7 cellular contexts compared by ENCODE assay signal in genomic region chr1:88514544-88514943, GRCh38.
"Had no signal": no experiment of that assay in that cellular context is flagged by ENCODE, and none has a peak within 500 bp of the region (broad histone marks: within the 10 kb centered on the region; RNA-seq: fewer than 3 reads in every experiment).

No MANE protein-coding gene starts in this region.

- H3K27ac ChIP-seq: HL-60, KMS-11 had no signal

- H3K4me2 ChIP-seq: KMS-11 had no signal

- H3K9ac ChIP-seq: KMS-11 had no signal

- DNase-seq: IMR-90, KBM-7, KG1 had no signal

- ATAC-seq: HepG2, K562 had no signal

- H3K4me3 ChIP-seq: K562 had no signal
